In genomic region chr2:85034158-85034557, GRCh38 we compare ENCODE assay signal across 23 cellular contexts.
"Had no signal": no experiment of that assay in that cellular context is flagged by ENCODE, and none has a peak within 500 bp of the region (broad histone marks: within the 10 kb centered on the region; RNA-seq: fewer than 3 reads in every experiment).

No MANE protein-coding gene starts in this region.

- DNase-seq: colonic mucosa; cortex of kidney; effector CD8-positive, alpha-beta T cell; effector memory CD8-positive, alpha-beta T cell; erythroblast; esophagus squamous epithelium; foreskin fibroblast; foreskin melanocyte; gastrocnemius medialis; glutamatergic neuron; head of caudate nucleus; heart right ventricle; hippocampal formation; left cardiac atrium; left lung; left ventricle myocardium superior; lower lobe of right lung; mesenchymal stem cell; midbrain; naive thymus-derived CD4-positive, alpha-beta T cell had no signal

- H3K9me3 Mint-ChIP-seq: dendritic cell treated with granulocyte-macrophage colony-stimulating factor and Interleukin-4, amounts not matched to agents 40 ng/mL and 50 ng/mL, for 4 days; effector memory CD8-positive, alpha-beta T cell; endodermal cell; naive thymus-derived CD4-positive, alpha-beta T cell had no signal

- ATAC-seq: effector memory CD8-positive, alpha-beta T cell; esophagus mucosa; gastrocnemius medialis; heart right ventricle; left cardiac atrium; left lung; left ventricle myocardium superior; lower lobe of right lung; naive thymus-derived CD4-positive, alpha-beta T cell had no signal

- H3K27ac Mint-ChIP-seq: dendritic cell treated with granulocyte-macrophage colony-stimulating factor and Interleukin-4, amounts not matched to agents 40 ng/mL and 50 ng/mL, for 4 days; naive thymus-derived CD4-positive, alpha-beta T cell had no signal

- H3K4me3 Mint-ChIP-seq: dendritic cell treated with granulocyte-macrophage colony-stimulating factor and Interleukin-4, amounts not matched to agents 40 ng/mL and 50 ng/mL, for 4 days; effector memory CD8-positive, alpha-beta T cell; endodermal cell; naive thymus-derived CD4-positive, alpha-beta T cell had no signal

- H3K27me3 Mint-ChIP-seq: dendritic cell treated with granulocyte-macrophage colony-stimulating factor and Interleukin-4, amounts not matched to agents 40 ng/mL and 50 ng/mL, for 4 days; effector memory CD8-positive, alpha-beta T cell; naive thymus-derived CD4-positive, alpha-beta T cell had no signal
